ENCODE assay signal across 1 cellular context in genomic region chr2:24792874-24793751, GRCh38.
TF ChIP-seq lines count a peak whose summit lies in the region.

TSS of gene CENPO (plus strand) at chr2:24793425. CDS start at chr2:24793920, 495 bp downstream.
TSS of gene PTRHD1 (minus strand) at chr2:24793391. CDS start at chr2:24793377, 14 bp downstream.

TF ChIP-seq in K562, 482 proteins besides CTCF, POLR2A, EP300 and RAD21 (continued from another document and continues in another):
- TF ChIP-seq RCOR1 (IDR thresholded peaks at IDR 0.05; ENCODE audit: borderline replicate concordance in 1 of 2, low read depth in 2 of 2, low read length in 2 of 2) (peak in 1 of 2 experiments; percentile 58; a peak in 1 of 4 replicates), ZNF431 (CRISPR knock-in tag; IDR thresholded peaks at IDR 0.05) (no peak; the same call in 1 of the 2 replicates), SMARCE1 (IDR thresholded peaks at IDR 0.05) (no peak), BRD4 (IDR thresholded peaks at IDR 0.05) (no peak), ZBTB7A (IDR thresholded peaks at IDR 0.05; ENCODE audit: borderline replicate concordance, control insufficient read depth, low read depth, low read length) (peak; percentile 47; the same call in 1 of the 2 replicates), HNRNPL (IDR thresholded peaks at IDR 0.05; ENCODE audit: low read depth, low read length) (no peak), ZHX1 (conservative IDR thresholded peaks at IDR 0.05; ENCODE audit: low read length) (0 out of 2 replicates have a peak, but pooled peaks have one; percentile 23), ETV1 (tag; conservative IDR thresholded peaks at IDR 0.05; ENCODE audit: low read depth) (peak; percentile 82), PCBP1 (IDR thresholded peaks at IDR 0.05; ENCODE audit: low read depth, low read length, poor library complexity, severe bottlenecking) (peak; percentile 29), PML (IDR thresholded peaks at IDR 0.05; ENCODE audit: low read length) (peak; percentile 60), EGR1 (conservative IDR thresholded peaks at IDR 0.05) (peak; percentile 82), RB1 (IDR thresholded peaks at IDR 0.05; ENCODE audit: low read depth) (peak; percentile 82; the same call in 1 of the 2 replicates), ZNF740 (CRISPR knock-in tag; IDR thresholded peaks at IDR 0.05) (0 out of 2 replicates have a peak, but pooled peaks have one; percentile 13), ZNF740 (tag; IDR thresholded peaks at IDR 0.05) (no peak), ZNF444 (CRISPR knock-in tag; IDR thresholded peaks at IDR 0.05) (no peak), FOXK2 (conservative IDR thresholded peaks at IDR 0.05 in 1 of 2, IDR thresholded peaks at IDR 0.05 in 1 of 2; ENCODE audit: low read depth in 2 of 2) (peak; percentile 79 to 80), ZNF785 (CRISPR knock-in tag; IDR thresholded peaks at IDR 0.05) (no peak), DACH1 (IDR thresholded peaks at IDR 0.05; ENCODE audit: partially characterized antibody) (no peak), SREBF1 (IDR thresholded peaks at IDR 0.05; ENCODE audit: borderline replicate concordance, low read depth, low read length) (no peak), ZKSCAN1 (IDR thresholded peaks at IDR 0.05; ENCODE audit: low read depth, low read length) (peak; percentile 100), E2F8 (IDR thresholded peaks at IDR 0.05; ENCODE audit: low read depth, partially characterized antibody) (peak; percentile 95), POLR2H (tag; IDR thresholded peaks at IDR 0.05; ENCODE audit: low read depth) (peak; percentile 68), CBFA2T3 (IDR thresholded peaks at IDR 0.05) (no peak), RHOXF2B (CRISPR knock-in tag; conservative IDR thresholded peaks at IDR 0.05) (no peak), ZEB2 (IDR thresholded peaks at IDR 0.05) (0 out of 2 replicates have a peak, but pooled peaks have one; percentile 9), SETDB1 (IDR thresholded peaks at IDR 0.05; ENCODE audit: low read length) (peak; percentile 70), ZNF830 (CRISPR knock-in tag; IDR thresholded peaks at IDR 0.05) (no peak), SP1 (CRISPR knock-in tag; IDR thresholded peaks at IDR 0.05) (peak; percentile 98), CEBPB (tag; IDR thresholded peaks at IDR 0.05) (no peak; the same call in 1 of the 2 replicates), TAF7 (tag; IDR thresholded peaks at IDR 0.05) (peak; percentile 88), MTA3 (IDR thresholded peaks at IDR 0.05; ENCODE audit: borderline replicate concordance) (peak; percentile 50; the same call in 1 of the 2 replicates), PREB (CRISPR knock-in tag; IDR thresholded peaks at IDR 0.05) (no peak), DEAF1 (CRISPR knock-in tag; IDR thresholded peaks at IDR 0.05) (peak; percentile 64; the same call in 1 of the 2 replicates), NFXL1 (CRISPR knock-in tag; IDR thresholded peaks at IDR 0.05) (no peak), CCNT2 (IDR thresholded peaks at IDR 0.05; ENCODE audit: borderline replicate concordance, extremely low read depth, insufficient read length, low read depth, low read length) (peak; percentile 44), CBX5 (IDR thresholded peaks at IDR 0.05; ENCODE audit: borderline replicate concordance, low read depth) (0 out of 2 replicates have a peak, but pooled peaks have one; percentile 29), ZNF384 (IDR thresholded peaks at IDR 0.05; ENCODE audit: low read depth, low read length) (no peak), PTBP1 (IDR thresholded peaks at IDR 0.05; ENCODE audit: low read depth, low read length) (no peak), RNF219 (CRISPR knock-in tag; IDR thresholded peaks at IDR 0.05) (no peak), ZNF778 (CRISPR knock-in tag; IDR thresholded peaks at IDR 0.05) (no peak), CREB3L1 (IDR thresholded peaks at IDR 0.05; ENCODE audit: borderline replicate concordance, low read depth) (peak; percentile 93), ARID3A (IDR thresholded peaks at IDR 0.05; ENCODE audit: borderline replicate concordance, low read depth, low read length) (no peak), ZSCAN29 (IDR thresholded peaks at IDR 0.05) (no peak), ZNF124 (CRISPR knock-in tag; IDR thresholded peaks at IDR 0.05) (no peak), HNRNPLL (IDR thresholded peaks at IDR 0.05; ENCODE audit: low read depth, low read length, poor library complexity, severe bottlenecking) (peak; percentile 65), GATA2 (CRISPR knock-in tag; IDR thresholded peaks at IDR 0.05) (peak; percentile 67), CREB3 (tag; conservative IDR thresholded peaks at IDR 0.05; ENCODE audit: low read depth) (no peak), TAF9B (IDR thresholded peaks at IDR 0.05; ENCODE audit: partially characterized antibody) (peak; percentile 84), ARHGAP35 (IDR thresholded peaks at IDR 0.05; ENCODE audit: partially characterized antibody) (no peak), ZNF324 (CRISPR knock-in tag; IDR thresholded peaks at IDR 0.05) (no peak), KLF13 (tag; IDR thresholded peaks at IDR 0.05; ENCODE audit: borderline replicate concordance, low read depth) (peak; percentile 68; the same call in 1 of the 2 replicates), HNRNPK (IDR thresholded peaks at IDR 0.05; ENCODE audit: low read depth, low read length, poor library complexity, severe bottlenecking) (no peak)
